ENCODE assay signal across 12 cellular contexts in the genomic region with DNA sequence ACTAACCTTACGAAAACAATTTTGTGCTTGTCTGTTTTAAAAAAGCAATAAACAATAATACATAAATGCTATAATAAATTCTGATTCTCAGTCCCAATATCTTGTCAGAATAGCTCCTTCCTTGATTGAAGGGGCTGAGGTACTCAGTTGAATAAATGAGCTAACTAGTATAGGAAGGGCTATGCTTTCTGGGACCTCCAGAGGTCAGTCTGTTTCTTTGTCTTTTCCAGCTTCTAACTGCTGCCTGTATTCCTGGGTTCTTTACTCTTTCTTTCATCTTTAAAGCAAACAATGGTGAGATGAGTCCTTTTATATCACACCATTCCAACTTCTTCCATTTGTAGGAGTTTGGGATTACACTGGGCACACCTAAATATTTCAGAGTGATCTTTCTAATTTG.
A peak's percentile ranks its signal among the peaks of the same experiment; 100 is the strongest.
DNase-seq lines count a peak whose midpoint lies in the region; ATAC-seq and TF ChIP-seq lines count a peak whose summit lies in the region.
"Had no signal": no experiment of that assay in that cellular context is flagged by ENCODE, and none has a peak within 500 bp of the region (broad histone marks: within the 10 kb centered on the region; RNA-seq: fewer than 3 reads in every experiment).

No MANE protein-coding gene starts in this region.

- POLR2A ChIA-PET in A673 (lab: Charles Lee; ENCODE audit: low non-redundant PET): no interaction called here

- H3K4me1 ChIP-seq in MM.1S (ENCODE audit: low read length) (no peaks in the 10 kb centered on the region), left lung (no peaks in the 10 kb centered on the region), A673 (ENCODE audit: insufficient read depth, low read length, poor library complexity, severe bottlenecking) (no peaks in the 10 kb centered on the region)
- H3K4me1 ChIP-seq: upper lobe of right lung had no signal

- intact Hi-C loops in left lung (cut with DNase I): no loop called here
- intact Hi-C loops in A673 (cut with micrococcal nuclease; ENCODE audit: unreplicated experiment): no loop called here

- H3K9me3 ChIP-seq in MM.1S (replicated peaks; ENCODE audit: insufficient read depth, low read length): no peaks in the 10 kb centered on the region
- H3K9me3 ChIP-seq in left lung: no peaks in the 10 kb centered on the region
- H3K9me3 ChIP-seq in A673 (ENCODE audit: low read depth, low read length, poor library complexity, severe bottlenecking): no peaks in the 10 kb centered on the region
- H3K9me3 ChIP-seq: upper lobe of right lung had no signal

- H3K36me3 ChIP-seq in MM.1S (replicated peaks; ENCODE audit: insufficient read depth, low read length) (no peaks in the 10 kb centered on the region), left lung (no peaks in the 10 kb centered on the region), A673 (ENCODE audit: insufficient read depth, low read length, poor library complexity, severe bottlenecking) (no peaks in the 10 kb centered on the region)
- H3K36me3 ChIP-seq: cardiac muscle cell, upper lobe of right lung had no signal

- H3K9me2 ChIP-seq in MM.1S (replicated peaks; ENCODE audit: insufficient read depth, low read length): no peaks in the 10 kb centered on the region

- ATAC-seq in SK-N-SH treated with all-trans-retinoic acid at 6 μM for 48 hours (peak; percentile 45; the same call in 1 of the 3 replicates), left lung (peak; percentile 31), GM21423 (IDR thresholded peaks at IDR 0.05; ENCODE audit: unreplicated experiment) (no peak), GM19351 (IDR thresholded peaks at IDR 0.05; ENCODE audit: unreplicated experiment) (no peak)
- ATAC-seq: upper lobe of right lung had no signal

- no peak overlapping the region for H2AFZ ChIP-seq in MM.1S (ENCODE audit: low read length)

- H3K27me3 ChIP-seq in MM.1S (replicated peaks; ENCODE audit: insufficient read depth, low read length) (no peaks in the 10 kb centered on the region), left lung (no peaks in the 10 kb centered on the region), A673 (replicated peaks; ENCODE audit: insufficient read depth, low read depth, low read length, poor library complexity) (no peaks in the 10 kb centered on the region)
- H3K27me3 ChIP-seq: cardiac muscle cell, upper lobe of right lung had no signal

- H3K4me3 ChIP-seq in MM.1S (ENCODE audit: low read length) (no peak overlapping the region), left lung (no peak overlapping the region), A673 (ENCODE audit: low read depth, low read length, poor library complexity, severe bottlenecking) (no peak overlapping the region)
- H3K4me3 ChIP-seq: cardiac muscle cell, upper lobe of right lung had no signal

- CTCF ChIA-PET in A673 (lab: Charles Lee): no interaction called here

- BruUV-seq in A673 (replicated peaks; lab: Mats Ljungman, UMichigan): no TSS peak

- DNase-seq in DMS153 treated with DMSO at 0.1 percent for 48 hours (lab: John Stamatoyannopoulos, UW; ENCODE audit: unreplicated experiment): peak; percentile 23
- DNase-seq in DMS153 (lab: John Stamatoyannopoulos, UW): no peak
- peak; percentile 15 for DNase-seq in MM.1S
- no peak for DNase-seq in left lung
- no peak for DNase-seq in A673 (ENCODE audit: low spot score)
- DNase-seq: activated CD4-positive, alpha-beta T cell treated with anti-CD3 and anti-CD28 coated beads, Interleukin-2, amount 10 ng/mL, durations not matched to agents 7 days and 5 days; upper lobe of right lung had no signal

- H4K20me1 ChIP-seq in MM.1S (ENCODE audit: insufficient read depth, low read length): no peaks in the 10 kb centered on the region

- H3K4me2 ChIP-seq in MM.1S (ENCODE audit: low read depth, low read length): no peak overlapping the region
- H3K4me2 ChIP-seq: KMS-11 had no signal

- no peak overlapping the region for H3K27ac ChIP-seq in MM.1S (ENCODE audit: low read length)
- no peak overlapping the region for H3K27ac ChIP-seq in left lung
- no peak overlapping the region for H3K27ac ChIP-seq in A673 (ENCODE audit: low read depth, low read length, poor library complexity, severe bottlenecking)
- H3K27ac ChIP-seq: cardiac muscle cell, KMS-11, upper lobe of right lung had no signal

- H3F3A ChIP-seq in MM.1S (ENCODE audit: insufficient read depth, low read length): no peaks in the 10 kb centered on the region

- H3K9ac ChIP-seq in MM.1S (ENCODE audit: low read length): no peak overlapping the region
- H3K9ac ChIP-seq: KMS-11 had no signal

- H3K79me2 ChIP-seq in MM.1S (ENCODE audit: low read length): no peaks in the 10 kb centered on the region

- TF ChIP-seq CTCF in MM.1S (IDR thresholded peaks at IDR 0.05; ENCODE audit: low read length) (peak; percentile 6; the same call in 1 of the 2 replicates), left lung (IDR thresholded peaks at IDR 0.05) (no peak), A673 (conservative IDR thresholded peaks at IDR 0.05; ENCODE audit: low read depth, low read length) (no peak)

TF ChIP-seq in SK-N-SH treated with all-trans-retinoic acid at 6 μM for 48 hours, 23 proteins besides CTCF, POLR2A, EP300 and RAD21:
- no peak for TF ChIP-seq ISL1 (CRISPR knock-in tag; IDR thresholded peaks at IDR 0.05)
- TF ChIP-seq ZNF70 (CRISPR knock-in tag; IDR thresholded peaks at IDR 0.05): no peak
- no peak for TF ChIP-seq ESRRG (CRISPR knock-in tag; IDR thresholded peaks at IDR 0.05)
- TF ChIP-seq GLIS3 (CRISPR knock-in tag; IDR thresholded peaks at IDR 0.05): no peak
- no peak for TF ChIP-seq CSRNP3 (CRISPR knock-in tag; IDR thresholded peaks at IDR 0.05)
- no peak for TF ChIP-seq POU6F1 (CRISPR knock-in tag; IDR thresholded peaks at IDR 0.05; ENCODE audit: borderline replicate concordance, low read depth)
- no peak for TF ChIP-seq TSHZ2 (CRISPR knock-in tag; IDR thresholded peaks at IDR 0.05)
- TF ChIP-seq TOX (CRISPR knock-in tag; IDR thresholded peaks at IDR 0.05; ENCODE audit: borderline replicate concordance): no peak
- no peak for TF ChIP-seq PPARA (CRISPR knock-in tag; IDR thresholded peaks at IDR 0.05; ENCODE audit: borderline replicate concordance)
- TF ChIP-seq CSDC2 (CRISPR knock-in tag; IDR thresholded peaks at IDR 0.05): no peak
- no peak for TF ChIP-seq ARNTL (CRISPR knock-in tag; IDR thresholded peaks at IDR 0.05; ENCODE audit: borderline replicate concordance, low read depth)
- TF ChIP-seq TCF4 (CRISPR knock-in tag; IDR thresholded peaks at IDR 0.05; ENCODE audit: borderline replicate concordance): no peak
- no peak for TF ChIP-seq OSR1 (CRISPR knock-in tag; IDR thresholded peaks at IDR 0.05)
- no peak for TF ChIP-seq RARB (CRISPR knock-in tag; IDR thresholded peaks at IDR 0.05)
- no peak for TF ChIP-seq ZFP3 (CRISPR knock-in tag; IDR thresholded peaks at IDR 0.05)
- TF ChIP-seq SNAI2 (CRISPR knock-in tag; IDR thresholded peaks at IDR 0.05): no peak
TF ChIP-seq in SK-N-SH treated with all-trans-retinoic acid at 6 μM for 48 hours: peak in this region for 0.

Comparison
In these comparisons a context has a peak if more than half of its experiments do, and no peak if none do; other contexts are left out.
1. DNase-seq: peak in DMS153 treated with DMSO at 0.1 percent for 48 hours (single experiment) and MM.1S (single experiment); none in DMS153 (single experiment), left lung (0 of 2) and A673 (single experiment).
2. ATAC-seq: peak in SK-N-SH treated with all-trans-retinoic acid at 6 μM for 48 hours (single experiment) and left lung (single experiment); none in GM21423 (single experiment) and GM19351 (single experiment).